In genomic region chr6:28618889-28619555, GRCh38 we compare ENCODE assay signal across 38 cellular contexts.
"Had no signal": no experiment of that assay in that cellular context is flagged by ENCODE, and none has a peak within 500 bp of the region (broad histone marks: within the 10 kb centered on the region; RNA-seq: fewer than 3 reads in every experiment).

No MANE protein-coding gene starts in this region.

- H3K4me3 ChIP-seq: adrenal gland, body of pancreas, colonic mucosa, esophagus squamous epithelium, hepatocyte, ovary, prostate gland, smooth muscle cell, thyroid gland, upper lobe of right lung had no signal

- H3K4me2 ChIP-seq: hepatocyte, smooth muscle cell had no signal

- H3K4me3 Mint-ChIP-seq: activated CD4-positive, alpha-beta memory T cell treated with anti-CD3 and anti-CD28 coated beads for 36 hours; activated naive CD4-positive, alpha-beta T cell treated with anti-CD3 and anti-CD28 coated beads for 36 hours; activated naive CD8-positive, alpha-beta T cell treated with anti-CD3 and anti-CD28 coated beads for 36 hours; activated T-helper 1 cell treated with anti-CD3 and anti-CD28 coated beads, Interleukin-12 subunit alpha, Interleukin-12 subunit beta, Interleukin-2, Interleukin-4 antibody, amounts not matched to agents 30 ng/mL and 10 ng/mL and 1 ng/mL, durations not matched to agents 14 hours and 24 hours and 36 hours; naive thymus-derived CD4-positive, alpha-beta T cell; stimulated activated memory B cell treated with anti-CD40 and anti-IgM and Interleukin-4, amounts not matched to agents 10 μg/mL and 1 μg/mL and 100 μg/mL, for 72 hours; stimulated activated naive CD8-positive, alpha-beta T cell treated with anti-CD3 and anti-CD28 coated beads, Interleukin-15, amount 100 ng/mL, for 72 hours; T-helper 1 cell treated with Interleukin-12 subunit alpha and Interleukin-12 subunit beta and Interleukin-4 antibody, amounts not matched to agents 30 μg/mL and 1 μg/mL, for 36 hours had no signal

- H2AFZ ChIP-seq: hepatocyte had no signal

- FAIRE-seq: endometrium, frontal cortex, TTC549 had no signal

- H3K27ac ChIP-seq: adrenal gland, body of pancreas, colonic mucosa, epithelial cell of prostate, esophagus squamous epithelium, neutrophil, ovary, prostate gland, thyroid gland, upper lobe of right lung, VCaP had no signal

- DNase-seq: activated CD4-positive, alpha-beta memory T cell treated with anti-CD3 and anti-CD28 coated beads for 36 hours; activated CD4-positive, alpha-beta T cell treated with anti-CD3 and anti-CD28 coated beads for 48 hours; activated CD8-positive, alpha-beta memory T cell treated with anti-CD3 and anti-CD28 coated beads, Interleukin-2, amount 50 U/mL, for 4 hours; activated effector memory CD4-positive, alpha-beta T cell treated with anti-CD3 and anti-CD28 coated beads, Interleukin-2, amount 50 U/mL, for 16 hours; activated naive CD4-positive, alpha-beta T cell treated with anti-CD3 and anti-CD28 coated beads for 36 hours; activated naive CD8-positive, alpha-beta T cell treated with anti-CD3 and anti-CD28 coated beads for 36 hours; activated T-cell treated with anti-CD3 and anti-CD28 coated beads, Interleukin-2, amount 50 U/mL, for 1 hour; adrenal gland; aorta; body of pancreas; colonic mucosa; effector CD8-positive, alpha-beta T cell; esophagus squamous epithelium; islet precursor cell; left cardiac atrium; mammary epithelial cell; midbrain; naive thymus-derived CD4-positive, alpha-beta T cell; ovary; stimulated activated CD4-positive, alpha-beta T cell treated with anti-CD3 and anti-CD28 coated beads, Interleukin-1b, Interleukin-23, amount 100 ng/mL, for 48 hours; stimulated activated CD4-positive, alpha-beta T cell treated with anti-CD3 and anti-CD28 coated beads, Interleukin-4, amount 100 ng/mL, for 4 hours; stimulated activated CD8-positive, alpha-beta memory T cell treated with anti-CD3 and anti-CD28 coated beads, Interleukin-4, amount 100 ng/mL, for 48 hours; stimulated activated naive CD8-positive, alpha-beta T cell treated with anti-CD3 and anti-CD28 coated beads, Interleukin-15, amount 100 ng/mL, for 72 hours; T-helper 9 cell; thyroid gland; upper lobe of right lung had no signal

- H3K4me1 ChIP-seq: adrenal gland, body of pancreas, colonic mucosa, esophagus squamous epithelium, prostate gland, thyroid gland, upper lobe of right lung had no signal

- H3K27ac Mint-ChIP-seq: activated CD4-positive, alpha-beta memory T cell treated with anti-CD3 and anti-CD28 coated beads for 36 hours; activated naive CD4-positive, alpha-beta T cell treated with anti-CD3 and anti-CD28 coated beads for 36 hours; activated naive CD8-positive, alpha-beta T cell treated with anti-CD3 and anti-CD28 coated beads for 36 hours; activated T-helper 1 cell treated with anti-CD3 and anti-CD28 coated beads, Interleukin-12 subunit alpha, Interleukin-12 subunit beta, Interleukin-2, Interleukin-4 antibody, amounts not matched to agents 30 ng/mL and 10 ng/mL and 1 ng/mL, durations not matched to agents 14 hours and 24 hours and 36 hours; naive thymus-derived CD4-positive, alpha-beta T cell; stimulated activated memory B cell treated with anti-CD40 and anti-IgM and Interleukin-4, amounts not matched to agents 10 μg/mL and 1 μg/mL and 100 μg/mL, for 72 hours; stimulated activated naive CD8-positive, alpha-beta T cell treated with anti-CD3 and anti-CD28 coated beads, Interleukin-15, amount 100 ng/mL, for 72 hours; T-helper 1 cell treated with Interleukin-12 subunit alpha and Interleukin-12 subunit beta and Interleukin-4 antibody, amounts not matched to agents 30 μg/mL and 1 μg/mL, for 36 hours had no signal

- H3K9me3 ChIP-seq: adrenal gland, body of pancreas, colonic mucosa, esophagus squamous epithelium, neutrophil, ovary, prostate gland, thyroid gland, upper lobe of right lung had no signal

- H3K4me1 Mint-ChIP-seq: stimulated activated memory B cell treated with anti-CD40 and anti-IgM and Interleukin-4, amounts not matched to agents 10 μg/mL and 1 μg/mL and 100 μg/mL, for 72 hours had no signal

- H3K79me2 ChIP-seq: hepatocyte had no signal

- H3K27me3 ChIP-seq: colonic mucosa, hepatocyte, ovary had no signal

- H3K36me3 Mint-ChIP-seq: activated naive CD8-positive, alpha-beta T cell treated with anti-CD3 and anti-CD28 coated beads for 36 hours; stimulated activated memory B cell treated with anti-CD40 and anti-IgM and Interleukin-4, amounts not matched to agents 10 μg/mL and 1 μg/mL and 100 μg/mL, for 72 hours had no signal

- H3K36me3 ChIP-seq: adrenal gland, colonic mucosa, esophagus squamous epithelium, neutrophil, ovary, prostate gland, thyroid gland, upper lobe of right lung had no signal
